1 cellular context compared by ENCODE assay signal in genomic region chr3:52197842-52198625, GRCh38.
TF ChIP-seq lines count a peak whose summit lies in the region.

Gene ALAS1, plus strand, starts transcription at chr3:52198160. Its CDS starts 1,082 bp downstream, at chr3:52199242.

TF ChIP-seq in GM12878, 131 proteins besides CTCF, POLR2A, EP300 and RAD21 (continued from another document):
- TF ChIP-seq PRDM15 (CRISPR knock-in tag; IDR thresholded peaks at IDR 0.05): no peak
- peak; percentile 6; the same call in 1 of the 2 replicates for TF ChIP-seq SMARCA5 (IDR thresholded peaks at IDR 0.05)
- TF ChIP-seq MTA2 (IDR thresholded peaks at IDR 0.05; ENCODE audit: low read depth): 0 out of 2 replicates have a peak, but pooled peaks have one; percentile 32
